ENCODE assay signal across 1 cellular context in the genomic region with DNA sequence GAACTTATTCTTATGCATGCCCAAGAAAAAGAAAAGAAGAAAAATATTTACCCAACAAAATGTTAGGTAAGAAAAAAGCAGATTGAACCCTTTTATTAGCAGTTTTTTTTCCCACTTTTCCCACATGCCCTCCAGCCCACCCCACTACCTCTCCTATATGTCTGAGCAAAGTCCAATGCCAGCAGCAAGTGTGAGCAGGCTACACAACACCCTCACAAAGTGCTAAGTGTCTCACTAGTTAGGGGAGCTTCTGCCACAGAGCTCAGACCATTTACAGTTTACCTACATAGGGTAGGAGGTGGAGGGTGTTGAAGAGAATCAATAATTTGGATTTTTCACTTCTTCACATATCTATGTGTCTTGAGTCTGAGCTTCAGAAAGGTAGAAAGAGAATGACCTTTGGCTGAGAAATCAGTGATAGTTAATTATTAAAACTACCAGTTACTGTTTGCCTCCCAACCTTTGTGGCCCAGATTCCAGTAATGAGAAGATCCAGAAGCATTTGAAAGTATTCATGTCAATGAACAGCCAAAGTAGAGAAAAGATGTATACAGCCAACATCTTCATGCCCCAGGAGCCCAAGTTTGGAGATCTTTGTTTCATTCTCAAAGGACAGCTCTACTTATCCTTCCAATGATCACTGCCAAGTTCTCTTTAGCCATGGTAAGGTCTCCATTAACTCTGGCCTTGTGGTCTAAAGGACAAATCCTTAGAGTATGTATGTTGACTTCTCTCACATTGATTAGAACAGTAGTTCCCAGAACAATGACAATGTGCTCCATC.
TF ChIP-seq lines count a peak whose summit lies in the region.

No MANE protein-coding gene starts in this region.

TF ChIP-seq in liver, 16 proteins besides CTCF, POLR2A, EP300 and RAD21 (continued from another document):
- TF ChIP-seq, protein P1, sequence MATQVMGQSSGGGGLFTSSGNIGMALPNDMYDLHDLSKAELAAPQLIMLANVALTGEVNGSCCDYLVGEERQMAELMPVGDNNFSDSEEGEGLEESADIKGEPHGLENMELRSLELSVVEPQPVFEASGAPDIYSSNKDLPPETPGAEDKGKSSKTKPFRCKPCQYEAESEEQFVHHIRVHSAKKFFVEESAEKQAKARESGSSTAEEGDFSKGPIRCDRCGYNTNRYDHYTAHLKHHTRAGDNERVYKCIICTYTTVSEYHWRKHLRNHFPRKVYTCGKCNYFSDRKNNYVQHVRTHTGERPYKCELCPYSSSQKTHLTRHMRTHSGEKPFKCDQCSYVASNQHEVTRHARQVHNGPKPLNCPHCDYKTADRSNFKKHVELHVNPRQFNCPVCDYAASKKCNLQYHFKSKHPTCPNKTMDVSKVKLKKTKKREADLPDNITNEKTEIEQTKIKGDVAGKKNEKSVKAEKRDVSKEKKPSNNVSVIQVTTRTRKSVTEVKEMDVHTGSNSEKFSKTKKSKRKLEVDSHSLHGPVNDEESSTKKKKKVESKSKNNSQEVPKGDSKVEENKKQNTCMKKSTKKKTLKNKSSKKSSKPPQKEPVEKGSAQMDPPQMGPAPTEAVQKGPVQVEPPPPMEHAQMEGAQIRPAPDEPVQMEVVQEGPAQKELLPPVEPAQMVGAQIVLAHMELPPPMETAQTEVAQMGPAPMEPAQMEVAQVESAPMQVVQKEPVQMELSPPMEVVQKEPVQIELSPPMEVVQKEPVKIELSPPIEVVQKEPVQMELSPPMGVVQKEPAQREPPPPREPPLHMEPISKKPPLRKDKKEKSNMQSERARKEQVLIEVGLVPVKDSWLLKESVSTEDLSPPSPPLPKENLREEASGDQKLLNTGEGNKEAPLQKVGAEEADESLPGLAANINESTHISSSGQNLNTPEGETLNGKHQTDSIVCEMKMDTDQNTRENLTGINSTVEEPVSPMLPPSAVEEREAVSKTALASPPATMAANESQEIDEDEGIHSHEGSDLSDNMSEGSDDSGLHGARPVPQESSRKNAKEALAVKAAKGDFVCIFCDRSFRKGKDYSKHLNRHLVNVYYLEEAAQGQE (IDR thresholded peaks at IDR 0.05), result peak; percentile 44
- TF ChIP-seq YY1 (IDR thresholded peaks at IDR 0.05), result peak; percentile 33
- no peak for TF ChIP-seq FOXA1 (IDR thresholded peaks at IDR 0.05)
- TF ChIP-seq JUND (IDR thresholded peaks at IDR 0.05), result peak in 1 of 2 donors; percentile 36
- TF ChIP-seq HNF4G (IDR thresholded peaks at IDR 0.05), result peak; percentile 54
- TF ChIP-seq, protein P2, sequence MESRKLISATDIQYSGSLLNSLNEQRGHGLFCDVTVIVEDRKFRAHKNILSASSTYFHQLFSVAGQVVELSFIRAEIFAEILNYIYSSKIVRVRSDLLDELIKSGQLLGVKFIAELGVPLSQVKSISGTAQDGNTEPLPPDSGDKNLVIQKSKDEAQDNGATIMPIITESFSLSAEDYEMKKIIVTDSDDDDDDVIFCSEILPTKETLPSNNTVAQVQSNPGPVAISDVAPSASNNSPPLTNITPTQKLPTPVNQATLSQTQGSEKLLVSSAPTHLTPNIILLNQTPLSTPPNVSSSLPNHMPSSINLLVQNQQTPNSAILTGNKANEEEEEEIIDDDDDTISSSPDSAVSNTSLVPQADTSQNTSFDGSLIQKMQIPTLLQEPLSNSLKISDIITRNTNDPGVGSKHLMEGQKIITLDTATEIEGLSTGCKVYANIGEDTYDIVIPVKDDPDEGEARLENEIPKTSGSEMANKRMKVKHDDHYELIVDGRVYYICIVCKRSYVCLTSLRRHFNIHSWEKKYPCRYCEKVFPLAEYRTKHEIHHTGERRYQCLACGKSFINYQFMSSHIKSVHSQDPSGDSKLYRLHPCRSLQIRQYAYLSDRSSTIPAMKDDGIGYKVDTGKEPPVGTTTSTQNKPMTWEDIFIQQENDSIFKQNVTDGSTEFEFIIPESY (IDR thresholded peaks at IDR 0.05), result no peak
- peak; percentile 82 for TF ChIP-seq SP1 (IDR thresholded peaks at IDR 0.05)
- TF ChIP-seq, protein P3, sequence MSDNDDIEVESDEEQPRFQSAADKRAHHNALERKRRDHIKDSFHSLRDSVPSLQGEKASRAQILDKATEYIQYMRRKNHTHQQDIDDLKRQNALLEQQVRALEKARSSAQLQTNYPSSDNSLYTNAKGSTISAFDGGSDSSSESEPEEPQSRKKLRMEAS (IDR thresholded peaks at IDR 0.05), result peak; percentile 11
